ENCODE assay signal across 8 cellular contexts in genomic region chr6:26474439-26474881, GRCh38. TPM values are rescaled to one million over a fixed set of nuclear protein-coding genes. Genes with fewer than 3 reads are reported as not detected.
A peak's percentile ranks its signal among the peaks of the same experiment; 100 is the strongest.
DNase-seq lines count a peak whose midpoint lies in the region; ATAC-seq and TF ChIP-seq lines count a peak whose summit lies in the region.

No MANE protein-coding gene starts in this region.

- no peak for TF ChIP-seq CTCF in CD14-positive monocyte (IDR thresholded peaks at IDR 0.05)
- TF ChIP-seq CTCF in nephron progenitor cell (IDR thresholded peaks at IDR 0.05): no peak
- no peak for TF ChIP-seq CTCF in lower leg skin (IDR thresholded peaks at IDR 0.05)
- no peak for TF ChIP-seq CTCF in omental fat pad (IDR thresholded peaks at IDR 0.05)

- H3K27ac ChIP-seq in cingulate gyrus (ENCODE audit: low read depth, low read length): peak overlapping the region; percentile 42

- H3K36me3 Mint-ChIP-seq in CD14-positive monocyte (peaks cover 7 to 10% of the 10 kb centered on the region in 2 donors), nephron progenitor cell (ENCODE audit: low read depth) (peaks cover 41% of the 10 kb centered on the region)

- peaks cover 1% of the 10 kb centered on the region for H3K36me3 ChIP-seq in MG63

- peaks cover 66% of the 10 kb centered on the region for H3K4me1 Mint-ChIP-seq in CD14-positive monocyte
- peaks cover 43% of the 10 kb centered on the region for H3K4me1 Mint-ChIP-seq in nephron progenitor cell

- H3K9me3 Mint-ChIP-seq in CD14-positive monocyte: peaks cover 4 to 10% (median 6%) of the 10 kb centered on the region in 7 donors
- H3K9me3 Mint-ChIP-seq in nephron progenitor cell: peaks cover 18% of the 10 kb centered on the region

- H3K27me3 Mint-ChIP-seq in CD14-positive monocyte (ENCODE audit: low read depth in 3 of 3) (no peaks in the 10 kb centered on the region), nephron progenitor cell (ENCODE audit: low read depth, poor library complexity) (peaks cover 2% of the 10 kb centered on the region)

- H3K27ac Mint-ChIP-seq in CD14-positive monocyte (peak overlapping the region; percentile 97 to 100 (median 99)), nephron progenitor cell (peak overlapping the region; percentile 74)

- TF ChIP-seq POLR2A in lower leg skin (IDR thresholded peaks at IDR 0.05): no peak

- DNase-seq in CD14-positive monocyte (ENCODE audit: low spot score) (no peak), MG63 (no peak), nephron progenitor cell (no peak), lower leg skin (ENCODE audit: low spot score in 2 of 2) (no peak), GM19240 (ENCODE audit: insufficient read length, low spot score) (no peak), omental fat pad (ENCODE audit: low spot score) (no peak)

- no peaks in the 10 kb centered on the region for H3K27me3 ChIP-seq in MG63

- H3K9me3 ChIP-seq in MG63: no peaks in the 10 kb centered on the region

- H3K4me3 ChIP-seq in MG63 (peak overlapping the region; percentile 63), lower leg skin (ENCODE audit: low read depth, poor library complexity, severe bottlenecking) (no peak overlapping the region)

- intact Hi-C loops in CD14-positive monocyte (cut with micrococcal nuclease) (no loop called here), lower leg skin (cut with DNase I; ENCODE audit: low total_unique reads) (no loop called here)

- H3K4me3 Mint-ChIP-seq in CD14-positive monocyte (peak overlapping the region; percentile 85 to 94), nephron progenitor cell (peak overlapping the region; percentile 72)

- ATAC-seq in HG03025 (IDR thresholded peaks at IDR 0.05; ENCODE audit: low FRiP score, unreplicated experiment) (no peak), omental fat pad (ENCODE audit: low FRiP score) (no peak)

- WGBS in lower leg skin, 2 donors: 16 to 31% methylated on average over 2 of the region's 2 CpGs

RNA-seq across cellular contexts. Expression of gene BTN2A1, which starts 16.7 kb away (rescaled TPM):
- polyA plus RNA-seq in CD14-positive monocyte: 10 to 100 TPM in 1 of 2 donors, 1 to 10 TPM in 1; 4.3 to 10.8 TPM
- 2.9 and 6.6 TPM in 2 replicates for total RNA-seq in MG63 (2014; rRNA removed; shearing (Covaris generic); ENCODE audit: low replicate concordance)
- total RNA-seq in lower leg skin (10 to 100 TPM in 3 of 4 donors, 1 to 10 TPM in 1; 9.9 to 16.4 (median 12.0) TPM), omental fat pad (10 to 100 TPM; 10.2 to 29.2 (median 15.2) TPM)

RNA-seq across cellular contexts. Expression of gene BTN1A1, which starts 25.6 kb away (rescaled TPM):
- not detected for polyA plus RNA-seq in CD14-positive monocyte
- not detected in 2 replicates for total RNA-seq in MG63 (2014; rRNA removed; shearing (Covaris generic); ENCODE audit: low replicate concordance)
- total RNA-seq in lower leg skin (not detected), omental fat pad (not detected)

RNA-seq across cellular contexts. Expression of gene BTN3A3, which starts 34.2 kb away (rescaled TPM):
- 10 to 100 TPM; 17.0 to 24.6 TPM for polyA plus RNA-seq in CD14-positive monocyte
- 7.5 and 16.1 TPM in 2 replicates for total RNA-seq in MG63 (2014; rRNA removed; shearing (Covaris generic); ENCODE audit: low replicate concordance)
- total RNA-seq in lower leg skin: 10 to 100 TPM in 2 of 4 donors, 1 to 10 TPM in 2; 4.5 to 16.7 (median 11.3) TPM
- 10 to 100 TPM; 12.7 to 27.2 (median 18.0) TPM for total RNA-seq in omental fat pad
